Comparison of ENCODE assay signal across 34 cellular contexts in the genomic region with DNA sequence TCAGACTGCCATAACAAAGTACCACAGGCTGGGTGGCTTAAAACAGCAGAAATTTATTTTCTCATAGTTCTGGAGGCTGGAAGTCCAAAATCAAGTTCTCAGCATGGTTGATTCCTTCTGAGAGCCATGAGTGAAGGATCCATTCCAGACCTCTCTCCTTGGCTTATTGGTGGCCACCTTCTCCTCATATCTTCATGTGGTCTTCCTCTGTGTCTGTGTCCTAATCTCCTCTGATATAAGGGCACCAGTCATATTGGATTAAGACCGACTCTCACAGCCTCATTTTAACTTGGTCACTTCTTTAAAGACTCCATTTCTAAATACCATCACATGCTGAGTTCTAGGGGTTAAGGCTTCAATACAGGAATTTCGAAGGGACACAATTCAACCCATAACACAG.
"Had no signal": no experiment of that assay in that cellular context is flagged by ENCODE, and none has a peak within 500 bp of the region (broad histone marks: within the 10 kb centered on the region; RNA-seq: fewer than 3 reads in every experiment).

No MANE protein-coding gene starts in this region.

- DNase-seq: Karpas-422, Kasumi-1, KG1, MG63, MM.1S, NCI-H1048, NCI-H1092, NCI-H1092 treated with DMSO at 0.1 percent for 48 hours, NCI-H1105, NCI-H1105 treated with DMSO at 0.1 percent for 48 hours, NCI-H1417 treated with DMSO at 0.1 percent for 48 hours, NCI-H1436, NCI-H1436 treated with DMSO at 0.1 percent for 48 hours, NCI-H146, NCI-H1694, NCI-H1694 treated with DMSO at 0.1 percent for 48 hours, NCI-H187, NCI-H187 treated with DMSO at 0.1 percent for 48 hours, NCI-H1930, NCI-H2029, NCI-H2029 treated with DMSO at 0.1 percent for 48 hours, NCI-H2081, NCI-H2081 treated with DMSO at 0.1 percent for 48 hours, NCI-H2107, NCI-H2171, NCI-H2171 treated with DMSO at 0.1 percent for 48 hours, NCI-H2227 treated with DMSO at 0.1 percent for 48 hours, NCI-H226, NCI-H345, NCI-H446, NCI-H446 treated with DMSO at 0.1 percent for 48 hours, NCI-H510A, NCI-H510A treated with DMSO at 0.1 percent for 48 hours had no signal

- H3K9ac ChIP-seq: KMS-11 had no signal

- H3K27ac ChIP-seq: KMS-11 had no signal

- H3K4me3 ChIP-seq: MG63 had no signal

- H3K36me3 ChIP-seq: MG63 had no signal

- H3K4me2 ChIP-seq: KMS-11 had no signal
